Comparison of ENCODE assay signal across 32 cellular contexts in genomic region chr2:71402427-71402826, GRCh38. TPM values are rescaled to one million over a fixed set of nuclear protein-coding genes. Genes with fewer than 3 reads are reported as not detected.
"Had no signal": no experiment of that assay in that cellular context is flagged by ENCODE, and none has a peak within 500 bp of the region (broad histone marks: within the 10 kb centered on the region; RNA-seq: fewer than 3 reads in every experiment).

No MANE protein-coding gene starts in this region.

- ATAC-seq: activated naive CD4-positive, alpha-beta T cell treated with anti-CD3 and anti-CD28 coated beads, Interleukin-2, amount 50 U/mL, for 72 hours; activated T-cell treated with anti-CD3 and anti-CD28 coated beads, Interleukin-2, amount 50 U/mL, for 4 hours; body of pancreas; PC-3; SK-N-SH treated with all-trans-retinoic acid at 6 μM for 48 hours had no signal

- H3K4me3 Mint-ChIP-seq: activated B cell treated with CpG ODN at 0.5 μM for 24 hours; activated CD4-positive, alpha-beta memory T cell treated with anti-CD3 and anti-CD28 coated beads for 36 hours; activated T-cell treated with anti-CD3 and anti-CD28 coated beads, Interleukin-2, amount 50 U/mL, for 4 hours had no signal

- H3K27me3 Mint-ChIP-seq: activated B cell treated with CpG ODN at 0.5 μM for 24 hours; activated CD4-positive, alpha-beta memory T cell treated with anti-CD3 and anti-CD28 coated beads for 36 hours had no signal

- H3K9me3 ChIP-seq: adrenal gland, body of pancreas, breast epithelium, Peyer's patch had no signal

- H3K9me3 Mint-ChIP-seq: activated B cell treated with CpG ODN at 0.5 μM for 24 hours; activated CD4-positive, alpha-beta memory T cell treated with anti-CD3 and anti-CD28 coated beads for 36 hours; activated naive CD4-positive, alpha-beta T cell treated with anti-CD3 and anti-CD28 coated beads, Interleukin-2, amount 50 U/mL, for 72 hours; activated T-cell treated with anti-CD3 and anti-CD28 coated beads, Interleukin-2, amount 50 U/mL, for 4 hours had no signal

- H3K27me3 ChIP-seq: adrenal gland, body of pancreas, breast epithelium, Peyer's patch had no signal

- H3K4me1 ChIP-seq: adrenal gland, body of pancreas, breast epithelium, Peyer's patch had no signal

- DNase-seq: activated B cell treated with CpG ODN at 0.5 μM for 24 hours; activated CD4-positive, alpha-beta memory T cell treated with anti-CD3 and anti-CD28 coated beads for 36 hours; activated CD4-positive, alpha-beta T cell treated with anti-CD3 and anti-CD28 coated beads for 4 hours; activated CD4-positive, alpha-beta T cell treated with anti-CD3 and anti-CD28 coated beads, Interleukin-2, amount 50 U/mL, for 1 hour; activated CD4-positive, CD25-positive, alpha-beta regulatory T cell treated with anti-CD3 and anti-CD28 coated beads, Interleukin-2, amount 50 U/mL, for 72 hours; activated CD8-positive, alpha-beta memory T cell treated with anti-CD3 and anti-CD28 coated beads, Interleukin-2, amount 50 U/mL, for 4 hours; activated effector memory CD4-positive, alpha-beta T cell treated with Interleukin-2 at 50 U/mL for 16 hours; activated naive CD4-positive, alpha-beta T cell; activated T-cell treated with anti-CD3 and anti-CD28 coated beads for 4 hours; activated T-cell treated with anti-CD3 and anti-CD28 coated beads, Interleukin-2, amount 50 U/mL, for 4 hours; adrenal gland; body of pancreas; caudate nucleus; Karpas-422; NCI-H1048; NCI-H1105 treated with DMSO at 0.1 percent for 48 hours; NCI-H1436; NCI-H1694; NCI-H2029; NCI-H345; NCI-H524 treated with DMSO at 0.1 percent for 48 hours; NK-92 treated with Interleukin-12 subunit alpha and Interleukin-12 subunit beta, amount 100 ng/mL, for 24 hours; PC-3; Peyer's patch; RPMI8226; SIG-M5; T-helper 1 cell; T-helper 2 cell; T-helper 9 cell had no signal

- H3K27ac ChIP-seq: adrenal gland, body of pancreas, breast epithelium, Peyer's patch had no signal

- H3K4me3 ChIP-seq: adrenal gland, body of pancreas, breast epithelium, Peyer's patch had no signal

- H3K27ac Mint-ChIP-seq: activated B cell treated with CpG ODN at 0.5 μM for 24 hours; activated CD4-positive, alpha-beta memory T cell treated with anti-CD3 and anti-CD28 coated beads for 36 hours had no signal

- H3K4me1 Mint-ChIP-seq: activated B cell treated with CpG ODN at 0.5 μM for 24 hours had no signal

RNA-seq across cellular contexts. Expression of gene DYSF, which starts 50.9 kb away (rescaled TPM):
- total RNA-seq: activated CD4-positive, alpha-beta memory T cell treated with anti-CD3 and anti-CD28 coated beads for 36 hours had no signal
